13 cellular contexts compared by ENCODE assay signal in the genomic region with DNA sequence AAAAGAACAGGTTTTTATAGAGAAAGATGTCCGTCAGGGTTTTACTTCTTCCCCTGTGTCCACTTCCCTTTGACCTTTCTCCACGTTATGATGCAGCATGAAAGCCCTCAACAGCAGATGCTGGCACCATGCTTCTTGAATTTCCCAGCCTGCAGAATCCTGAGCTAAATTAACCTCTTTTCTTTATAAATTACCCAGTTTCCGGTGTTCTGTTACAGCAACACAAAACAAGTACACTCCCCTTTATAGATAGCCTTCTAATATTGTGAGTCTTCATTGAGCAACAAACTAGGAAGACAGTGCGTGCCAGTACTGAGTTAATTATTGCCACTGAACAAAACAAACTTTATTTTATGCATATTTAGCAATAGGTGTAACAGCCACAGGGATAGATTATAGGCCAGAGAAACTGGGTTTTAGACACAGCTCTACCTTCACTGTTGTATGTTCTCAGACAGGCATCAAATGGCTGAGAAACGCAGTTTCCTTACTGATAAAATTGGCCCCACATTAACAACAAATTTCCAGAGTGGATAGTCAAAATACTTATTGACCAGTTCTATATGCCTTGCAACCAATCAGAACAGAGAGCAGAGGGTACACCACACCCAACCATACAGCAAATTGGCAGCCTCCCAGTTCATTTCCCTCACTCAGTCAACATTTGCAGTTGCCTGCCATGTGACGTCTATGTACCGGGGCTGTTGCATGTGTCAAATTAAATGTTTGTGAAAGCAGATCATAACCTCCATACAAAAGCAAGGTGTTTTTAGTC. TPM values are rescaled to one million over a fixed set of nuclear protein-coding genes. Genes with fewer than 3 reads are reported as not detected.
DNase-seq lines count a peak whose midpoint lies in the region; ATAC-seq and TF ChIP-seq lines count a peak whose summit lies in the region.
"Had no signal": no experiment of that assay in that cellular context is flagged by ENCODE, and none has a peak within 500 bp of the region (broad histone marks: within the 10 kb centered on the region; RNA-seq: fewer than 3 reads in every experiment).

No MANE protein-coding gene starts in this region.

- H3K27ac ChIP-seq in SJCRH30 (peak overlapping the region; percentile 46), gastrocnemius medialis (no peak overlapping the region)
- H3K27ac ChIP-seq: brain microvascular endothelial cell, testis had no signal

- no peaks in the 10 kb centered on the region for H3K9me3 ChIP-seq in SJCRH30 (replicated peaks)
- no peaks in the 10 kb centered on the region for H3K9me3 ChIP-seq in gastrocnemius medialis
- H3K9me3 ChIP-seq: testis had no signal

- in situ Hi-C loops in gastrocnemius medialis (cut with MboI; ENCODE audit: low sequenced_read_pairs in 4 of 4), result loop anchor here in 1 of 4 donors (10.0 kb wide), 1 partner anchor 73 kb away; no protein-coding TSS in a partner anchor

- no peak for TF ChIP-seq POLR2A in gastrocnemius medialis (IDR thresholded peaks at IDR 0.05)

- DNase-seq in DMS153 treated with DMSO at 0.1 percent for 48 hours (lab: John Stamatoyannopoulos, UW; ENCODE audit: unreplicated experiment) (peak; percentile 97), NCI-H1105 (lab: John Stamatoyannopoulos, UW) (peak; percentile 25), SJCRH30 (peak; percentile 42 to 67), lung microvascular endothelial cell (ENCODE audit: low read depth in 2 of 2) (peak; percentile 66 to 93), SKM-1 (lab: John Stamatoyannopoulos, UW; ENCODE audit: unreplicated experiment) (no peak), gastrocnemius medialis (no peak), SK-N-DZ (ENCODE audit: low spot score) (no peak)
- DNase-seq: activated T-cell treated with anti-CD3 and anti-CD28 coated beads for 4 hours, brain microvascular endothelial cell, DMS79 treated with DMSO at 0.1 percent for 48 hours, IMR-90, testis had no signal

- H3K36me3 ChIP-seq in SJCRH30 (no peaks in the 10 kb centered on the region), gastrocnemius medialis (no peaks in the 10 kb centered on the region)
- H3K36me3 ChIP-seq: brain microvascular endothelial cell had no signal

- TF ChIP-seq CTCF in gastrocnemius medialis (IDR thresholded peaks at IDR 0.05 in 4 of 5, conservative IDR thresholded peaks at IDR 0.05 in 1 of 5), result no peak

- peak overlapping the region; percentile 25 for H3K4me3 ChIP-seq in SJCRH30
- H3K4me3 ChIP-seq in gastrocnemius medialis, result no peak overlapping the region
- H3K4me3 ChIP-seq: testis had no signal

- H3K27me3 ChIP-seq in SJCRH30 (no peaks in the 10 kb centered on the region), gastrocnemius medialis (no peaks in the 10 kb centered on the region)
- H3K27me3 ChIP-seq: brain microvascular endothelial cell, testis had no signal

- H3K4me1 ChIP-seq in SJCRH30 (peaks cover 15% of the 10 kb centered on the region), gastrocnemius medialis (no peaks in the 10 kb centered on the region)
- H3K4me1 ChIP-seq: testis had no signal

- intact Hi-C loops in gastrocnemius medialis (cut with DNase I; ENCODE audit: low total_unique reads), result no loop called here

- ATAC-seq in HG03457 (IDR thresholded peaks at IDR 0.05; ENCODE audit: unreplicated experiment), result no peak
- ATAC-seq in gastrocnemius medialis, result no peak

RNA-seq across cellular contexts. Expression of a gene that starts 14.4 kb away (rescaled TPM):
- total RNA-seq in SJCRH30 (2014; rRNA removed; shearing (Covaris generic)), result 153 and 161 TPM in 2 replicates
- 103 and 142 TPM in 2 replicates for total RNA-seq in lung microvascular endothelial cell
- total RNA-seq in gastrocnemius medialis, result 10 to 100 TPM; 35.9 to 77.8 (median 49.2) TPM
- polyA plus RNA-seq in SK-N-DZ (2014; cell fraction: cytosol; rRNA removed), result 79.2 and 91.1 TPM in 2 replicates
- 121 and 142 TPM in 2 replicates for polyA plus RNA-seq in SK-N-DZ (2014; cell fraction: nucleus; rRNA removed)

Comparison
In these comparisons a context has a peak if more than half of its experiments do, and no peak if none do; other contexts are left out.
1. DNase-seq: peak in DMS153 treated with DMSO at 0.1 percent for 48 hours (single experiment), NCI-H1105 (single experiment), SJCRH30 (2 of 2) and lung microvascular endothelial cell (2 of 2); none in SKM-1 (single experiment), gastrocnemius medialis (0 of 2) and SK-N-DZ (single experiment).